In genomic region chr2:181125364-181125763, GRCh38 we compare ENCODE assay signal across 1 cellular context.
TF ChIP-seq lines count a peak whose summit lies in the region.

No MANE protein-coding gene starts in this region.

TF ChIP-seq in GM23338, 12 proteins besides CTCF, POLR2A, EP300 and RAD21 (continued from another document):
- no peak for TF ChIP-seq ETS1 (IDR thresholded peaks at IDR 0.05)
- TF ChIP-seq POLR2AphosphoS5 (IDR thresholded peaks at IDR 0.05; ENCODE audit: low read depth) = no peak
- TF ChIP-seq ZNF462 (CRISPR knock-in tag; IDR thresholded peaks at IDR 0.05) = no peak
- TF ChIP-seq STAT1 (IDR thresholded peaks at IDR 0.05; ENCODE audit: unreplicated experiment) = no peak
